In genomic region chr17:57619061-57619937, GRCh38 we compare ENCODE assay signal across 10 cellular contexts.
A peak's percentile ranks its signal among the peaks of the same experiment; 100 is the strongest.
DNase-seq lines count a peak whose midpoint lies in the region; ATAC-seq and TF ChIP-seq lines count a peak whose summit lies in the region.
"Had no signal": no experiment of that assay in that cellular context is flagged by ENCODE, and none has a peak within 500 bp of the region (broad histone marks: within the 10 kb centered on the region; RNA-seq: fewer than 3 reads in every experiment).

No MANE protein-coding gene starts in this region.

- no peak overlapping the region for H3K4me3 Mint-ChIP-seq in CD4-positive, CD25-positive, alpha-beta regulatory T cell

- H3K27me3 Mint-ChIP-seq in CD4-positive, CD25-positive, alpha-beta regulatory T cell, result no peaks in the 10 kb centered on the region

- no peak overlapping the region for H3K4me3 ChIP-seq in CD4-positive, CD25-positive, alpha-beta regulatory T cell (ENCODE audit: low read depth, low read length)
- no peak overlapping the region for H3K4me3 ChIP-seq in parathyroid adenoma (ENCODE audit: low read depth, low read length)

- no peak for TF ChIP-seq CTCF in parathyroid adenoma (IDR thresholded peaks at IDR 0.05)

- H3K27ac ChIP-seq in CD4-positive, CD25-positive, alpha-beta regulatory T cell (ENCODE audit: insufficient read depth, low read length, poor library complexity, severe bottlenecking), result no peak overlapping the region
- H3K27ac ChIP-seq in parathyroid adenoma, result peak overlapping the region; percentile 22

- no peaks in the 10 kb centered on the region for H3K9me3 ChIP-seq in CD4-positive, CD25-positive, alpha-beta regulatory T cell (ENCODE audit: control insufficient read depth in 2 of 2, low read length in 2 of 2)
- no peaks in the 10 kb centered on the region for H3K9me3 ChIP-seq in parathyroid adenoma (ENCODE audit: control insufficient read depth, low read length)

- H3K36me3 ChIP-seq in CD4-positive, CD25-positive, alpha-beta regulatory T cell (ENCODE audit: control insufficient read depth, insufficient read depth, low read length), result peaks cover 12% of the 10 kb centered on the region
- H3K36me3 ChIP-seq in parathyroid adenoma (ENCODE audit: control insufficient read depth, insufficient read depth, low read length), result no peaks in the 10 kb centered on the region

- no peak overlapping the region for H3K4me2 ChIP-seq in parathyroid adenoma (ENCODE audit: low read length)

- no peaks in the 10 kb centered on the region for H3K27me3 ChIP-seq in CD4-positive, CD25-positive, alpha-beta regulatory T cell (ENCODE audit: control insufficient read depth, insufficient read depth, low read length)
- H3K27me3 ChIP-seq in parathyroid adenoma (ENCODE audit: control insufficient read depth, insufficient read depth, low read length), result no peaks in the 10 kb centered on the region

- H2AFZ ChIP-seq in parathyroid adenoma, result no peak overlapping the region

- H3K9ac ChIP-seq in parathyroid adenoma, result no peak overlapping the region

- ATAC-seq in CD4-positive, CD25-positive, alpha-beta regulatory T cell (ENCODE audit: low read depth in 2 of 2), result no peak
- no peak for ATAC-seq in GM18517 (IDR thresholded peaks at IDR 0.05; ENCODE audit: unreplicated experiment)
- ATAC-seq: sciatic nerve had no signal

- H3K4me1 Mint-ChIP-seq in CD4-positive, CD25-positive, alpha-beta regulatory T cell, result peaks cover 6 to 21% (median 18%) of the 10 kb centered on the region in 4 donors

- peak overlapping the region in 2 of 3 donors; percentile 42 to 71 for H3K27ac Mint-ChIP-seq in CD4-positive, CD25-positive, alpha-beta regulatory T cell

- no peaks in the 10 kb centered on the region for H3K9me3 Mint-ChIP-seq in CD4-positive, CD25-positive, alpha-beta regulatory T cell

- DNase-seq in CD4-positive, CD25-positive, alpha-beta regulatory T cell, result no peak
- DNase-seq in HT1080 (ENCODE audit: low read depth) (peak; percentile 85), astrocyte of the hippocampus (ENCODE audit: low read depth, low spot score) (peak; percentile 40), LoVo (ENCODE audit: low spot score) (no peak), iPS-NIHi11 (ENCODE audit: low spot score) (no peak)
- DNase-seq: activated naive CD4-positive, alpha-beta T cell treated with anti-CD3 and anti-CD28 coated beads, Interleukin-2, amount 50 U/mL, for 16 hours; left cardiac atrium had no signal

- peaks cover 25% of the 10 kb centered on the region for H3K36me3 Mint-ChIP-seq in CD4-positive, CD25-positive, alpha-beta regulatory T cell

- no peaks in the 10 kb centered on the region for H3K4me1 ChIP-seq in CD4-positive, CD25-positive, alpha-beta regulatory T cell (ENCODE audit: control insufficient read depth, insufficient read depth, low read length, poor library complexity, severe bottlenecking)
- H3K4me1 ChIP-seq in parathyroid adenoma, result peaks cover 25% of the 10 kb centered on the region

- peaks cover 30% of the 10 kb centered on the region for H3K79me2 ChIP-seq in parathyroid adenoma

Comparison
In these comparisons a context has a peak if more than half of its experiments do, and no peak if none do; other contexts are left out.
1. DNase-seq: peak in HT1080 (single experiment) and astrocyte of the hippocampus (single experiment); none in CD4-positive, CD25-positive, alpha-beta regulatory T cell (0 of 3), LoVo (single experiment) and iPS-NIHi11 (single experiment).